ENCODE assay signal across 14 cellular contexts in the genomic region with DNA sequence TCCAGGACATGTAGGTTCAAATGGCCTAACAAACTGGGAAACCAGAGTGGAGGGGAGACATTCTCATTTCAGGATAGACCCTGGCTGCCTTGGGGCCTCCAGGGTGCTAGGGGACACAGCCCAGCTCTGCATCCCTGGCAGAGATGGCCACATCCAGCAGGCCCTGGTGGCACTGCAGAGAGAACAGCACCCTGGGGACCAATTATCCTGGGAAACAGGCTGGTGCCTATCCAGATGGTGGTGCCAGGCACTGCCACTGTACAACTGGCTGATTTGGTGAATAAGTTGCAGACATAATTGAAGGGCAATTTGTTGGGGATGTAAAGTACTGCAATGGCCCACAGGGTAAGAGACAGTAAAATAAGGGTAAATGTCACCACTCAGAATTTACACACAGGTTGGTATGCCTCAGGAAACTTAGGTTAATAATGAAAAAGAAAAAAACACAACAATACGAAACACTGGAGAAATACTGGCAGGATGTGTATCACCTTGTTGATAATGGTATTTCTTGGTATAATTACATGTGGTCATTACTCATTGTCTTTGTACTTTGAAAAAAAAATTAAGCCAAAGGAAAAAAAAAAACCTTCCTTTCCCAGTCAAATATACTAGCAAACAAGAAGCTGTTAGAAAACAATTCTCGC. TPM values are rescaled to one million over a fixed set of nuclear protein-coding genes. Genes with fewer than 3 reads are reported as not detected.
DNase-seq lines count a peak whose midpoint lies in the region; ATAC-seq, FAIRE-seq and TF ChIP-seq lines count a peak whose summit lies in the region.
"Had no signal": no experiment of that assay in that cellular context is flagged by ENCODE, and none has a peak within 500 bp of the region (broad histone marks: within the 10 kb centered on the region; RNA-seq: fewer than 3 reads in every experiment).

No MANE protein-coding gene starts in this region.

- H3K9me3 Mint-ChIP-seq in T-helper 2 cell treated with Interferon-gamma antibody and Interleukin-4, amounts not matched to agents 5 μg/mL and 100 μg/mL, for 36 hours, result no peaks in the 10 kb centered on the region
- H3K9me3 Mint-ChIP-seq: IgD-negative memory B cell had no signal

- H3K4me3 ChIP-seq in bronchial epithelial cell (ENCODE audit: low read depth, low read length) (no peak overlapping the region), trophoblast cell (ENCODE audit: low read depth, low read length) (no peak overlapping the region)
- H3K4me3 ChIP-seq: adrenal gland, spleen had no signal

- H3K23ac ChIP-seq in trophoblast cell (ENCODE audit: low read length), result no peak overlapping the region

- WGBS in trophoblast cell (ENCODE audit: extremely low coverage, insufficient coverage, insufficient read length), result no CpG with 5 or more reads among the region's 2 CpGs

- no peak overlapping the region for H3K4ac ChIP-seq in trophoblast cell (ENCODE audit: low read depth, low read length)

- peaks cover 2% of the 10 kb centered on the region for H3K27me3 Mint-ChIP-seq in T-helper 2 cell treated with Interferon-gamma antibody and Interleukin-4, amounts not matched to agents 5 μg/mL and 100 μg/mL, for 36 hours (ENCODE audit: low read depth)

- no peak for DNase-seq in T-helper 2 cell treated with Interferon-gamma antibody and Interleukin-4, amounts not matched to agents 5 μg/mL and 100 μg/mL, for 36 hours (ENCODE audit: low spot score)
- DNase-seq in T-helper 2 cell (no peak), NCI-H1694 treated with DMSO at 0.1 percent for 48 hours (lab: John Stamatoyannopoulos, UW) (peak; percentile 91), bronchial epithelial cell (ENCODE audit: low read depth) (peak; percentile 47), trophoblast cell (no peak), HuH-7 (ENCODE audit: low spot score) (no peak), cortex of kidney (lab: John Stamatoyannopoulos, UW) (no peak)
- DNase-seq: effector memory CD4-positive, alpha-beta T cell; NCI-H2227 treated with DMSO at 0.1 percent for 48 hours; spleen had no signal

- no peak for TF ChIP-seq CTCF in bronchial epithelial cell (IDR thresholded peaks at IDR 0.05; ENCODE audit: insufficient read depth, low read length, severe bottlenecking)

- no peaks in the 10 kb centered on the region for H3K9me3 ChIP-seq in trophoblast cell (ENCODE audit: insufficient read depth, low read depth, low read length)
- H3K9me3 ChIP-seq: adrenal gland, spleen had no signal

- no peak for FAIRE-seq in bronchial epithelial cell (lab: Jason Lieb, UNC)

- H3K27me3 ChIP-seq in bronchial epithelial cell (ENCODE audit: control insufficient read depth, insufficient read depth, low read length), result peaks cover 2% of the 10 kb centered on the region
- H3K27me3 ChIP-seq in trophoblast cell (ENCODE audit: insufficient read depth, low read length), result no peaks in the 10 kb centered on the region
- H3K27me3 ChIP-seq: adrenal gland had no signal

- peaks cover 22% of the 10 kb centered on the region for H3K4me1 Mint-ChIP-seq in T-helper 2 cell treated with Interferon-gamma antibody and Interleukin-4, amounts not matched to agents 5 μg/mL and 100 μg/mL, for 36 hours (ENCODE audit: low read depth)

- H2BK5ac ChIP-seq in trophoblast cell (ENCODE audit: low read depth, low read length, poor library complexity), result peak overlapping the region; percentile 2

- peak overlapping the region; percentile 20 for H2AK5ac ChIP-seq in trophoblast cell (ENCODE audit: low read length)

- peaks cover 4% of the 10 kb centered on the region for H3K79me1 ChIP-seq in trophoblast cell (ENCODE audit: low read length)

- ATAC-seq in HG02973 (IDR thresholded peaks at IDR 0.05; ENCODE audit: unreplicated experiment), result no peak
- ATAC-seq: Right ventricle myocardium inferior had no signal

- peak overlapping the region; percentile 41 for H3K27ac ChIP-seq in trophoblast cell (ENCODE audit: low read depth, low read length)
- H3K27ac ChIP-seq: adrenal gland had no signal

- no peaks in the 10 kb centered on the region for H3K36me3 ChIP-seq in bronchial epithelial cell (ENCODE audit: control insufficient read depth, insufficient read depth, low read length)
- no peaks in the 10 kb centered on the region for H3K36me3 ChIP-seq in trophoblast cell (ENCODE audit: control insufficient read depth in 1 of 2, insufficient read depth in 2 of 2, low read length in 2 of 2)
- H3K36me3 ChIP-seq: adrenal gland, spleen had no signal

- peak overlapping the region; percentile 14 for H4K8ac ChIP-seq in trophoblast cell (ENCODE audit: low read depth, low read length)

- H2BK120ac ChIP-seq in trophoblast cell (ENCODE audit: insufficient read depth, low read length, poor library complexity), result peak overlapping the region; percentile 10

- H3K36me3 Mint-ChIP-seq in T-helper 2 cell treated with Interferon-gamma antibody and Interleukin-4, amounts not matched to agents 5 μg/mL and 100 μg/mL, for 36 hours (ENCODE audit: low read depth), result no peaks in the 10 kb centered on the region
- H3K36me3 Mint-ChIP-seq: IgD-negative memory B cell had no signal

- H2BK12ac ChIP-seq in trophoblast cell (ENCODE audit: low read length), result peak overlapping the region; percentile 87

- peaks cover 13 to 15% of the 10 kb centered on the region in 2 experiments for H3K4me1 ChIP-seq in trophoblast cell (ENCODE audit: control insufficient read depth in 1 of 2, insufficient read depth in 2 of 2, low read length in 2 of 2)

- no peak overlapping the region for H2AFZ ChIP-seq in trophoblast cell (ENCODE audit: insufficient read depth, low read length, poor library complexity)

- H3K18ac ChIP-seq in trophoblast cell (ENCODE audit: low read length), result no peak overlapping the region

- peak overlapping the region; percentile 71 for H3K4me3 Mint-ChIP-seq in T-helper 2 cell treated with Interferon-gamma antibody and Interleukin-4, amounts not matched to agents 5 μg/mL and 100 μg/mL, for 36 hours
- H3K4me3 Mint-ChIP-seq: IgD-negative memory B cell had no signal

- H3K27ac Mint-ChIP-seq in T-helper 2 cell treated with Interferon-gamma antibody and Interleukin-4, amounts not matched to agents 5 μg/mL and 100 μg/mL, for 36 hours, result peak overlapping the region; percentile 71
- H3K27ac Mint-ChIP-seq: IgD-negative memory B cell had no signal

- H4K91ac ChIP-seq in trophoblast cell (ENCODE audit: low read depth, low read length), result peak overlapping the region; percentile 59

- no peak overlapping the region for H3K9ac ChIP-seq in trophoblast cell (ENCODE audit: low read length)

- H3K79me2 ChIP-seq in trophoblast cell (ENCODE audit: control insufficient read depth, insufficient read depth, low read length, poor library complexity), result peaks cover 2% of the 10 kb centered on the region

- peak overlapping the region; percentile 23 for H3K14ac ChIP-seq in trophoblast cell (ENCODE audit: low read length)

- peak overlapping the region; percentile 15 for H3K4me2 ChIP-seq in trophoblast cell (ENCODE audit: low read length)

- H4K12ac ChIP-seq in trophoblast cell (ENCODE audit: low read depth, low read length), result no peak overlapping the region

RNA-seq across cellular contexts. Expression of gene SFTPB, which starts 12.8 kb away (rescaled TPM):
- not detected in 2 replicates for total RNA-seq in bronchial epithelial cell
- 0.14 and 0.15 TPM in 2 replicates for polyA plus RNA-seq in trophoblast cell (2013)
- polyA plus RNA-seq: IgD-negative memory B cell had no signal

RNA-seq across cellular contexts. Expression of gene GNLY, which starts 13.3 kb away (rescaled TPM):
- not detected in 2 replicates for total RNA-seq in bronchial epithelial cell
- 0.75 and 0.90 TPM in 2 replicates for polyA plus RNA-seq in trophoblast cell (2013)

Comparison
In these comparisons a context has a peak if more than half of its experiments do, and no peak if none do; other contexts are left out.
1. DNase-seq: peak in NCI-H1694 treated with DMSO at 0.1 percent for 48 hours (single experiment) and bronchial epithelial cell (single experiment); none in T-helper 2 cell treated with Interferon-gamma antibody and Interleukin-4, amounts not matched to agents 5 μg/mL and 100 μg/mL, for 36 hours (single experiment), T-helper 2 cell (0 of 5), trophoblast cell (0 of 2), HuH-7 (single experiment) and cortex of kidney (single experiment).